1 cellular context compared by ENCODE assay signal in the genomic region with DNA sequence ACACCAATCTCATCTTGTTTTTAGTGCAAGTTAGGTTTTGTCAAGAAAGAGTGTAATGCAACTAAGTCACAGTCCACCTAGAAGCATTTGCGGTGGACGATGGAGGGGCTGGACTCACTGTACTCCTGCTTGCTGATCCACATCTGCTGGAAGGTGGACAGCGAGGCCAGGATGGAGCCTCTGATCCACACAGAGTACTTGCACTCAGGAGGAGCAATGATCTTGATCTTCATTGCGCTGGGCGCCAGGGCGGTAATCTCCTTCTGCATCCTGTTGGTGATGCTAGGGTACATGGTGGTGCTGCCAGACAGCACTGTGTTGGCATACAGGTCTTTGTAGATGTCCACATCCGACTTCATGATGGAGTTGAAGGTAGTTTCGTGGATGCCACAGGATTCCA.
TF ChIP-seq lines count a peak whose summit lies in the region.

No MANE protein-coding gene starts in this region.

TF ChIP-seq in H1, 55 proteins besides CTCF, POLR2A, EP300 and RAD21:
- TF ChIP-seq BACH1 (IDR thresholded peaks at IDR 0.05; ENCODE audit: low read length) (no peak), NANOG (IDR thresholded peaks at IDR 0.05; ENCODE audit: insufficient read depth, low read depth, low read length, poor library complexity, severe bottlenecking) (no peak), KDM1A (IDR thresholded peaks at IDR 0.05; ENCODE audit: borderline replicate concordance, low read length) (no peak), HDAC6 (IDR thresholded peaks at IDR 0.05; ENCODE audit: low read depth, low read length) (no peak), SRF (IDR thresholded peaks at IDR 0.05; ENCODE audit: low read depth, low read length) (no peak), MAX (IDR thresholded peaks at IDR 0.05) (no peak), CHD7 (IDR thresholded peaks at IDR 0.05; ENCODE audit: insufficient replicate concordance, low read length) (no peak), SP4 (IDR thresholded peaks at IDR 0.05; ENCODE audit: low read length) (no peak), KDM4A (IDR thresholded peaks at IDR 0.05; ENCODE audit: low read depth, low read length, severe bottlenecking) (no peak), HDAC2 (IDR thresholded peaks at IDR 0.05; ENCODE audit: borderline replicate concordance in 1 of 2, low read depth in 2 of 2, low read length in 2 of 2) (no peak), CEBPB (IDR thresholded peaks at IDR 0.05; ENCODE audit: low read depth, low read length) (no peak)
